8 cellular contexts compared by ENCODE assay signal in the genomic region with DNA sequence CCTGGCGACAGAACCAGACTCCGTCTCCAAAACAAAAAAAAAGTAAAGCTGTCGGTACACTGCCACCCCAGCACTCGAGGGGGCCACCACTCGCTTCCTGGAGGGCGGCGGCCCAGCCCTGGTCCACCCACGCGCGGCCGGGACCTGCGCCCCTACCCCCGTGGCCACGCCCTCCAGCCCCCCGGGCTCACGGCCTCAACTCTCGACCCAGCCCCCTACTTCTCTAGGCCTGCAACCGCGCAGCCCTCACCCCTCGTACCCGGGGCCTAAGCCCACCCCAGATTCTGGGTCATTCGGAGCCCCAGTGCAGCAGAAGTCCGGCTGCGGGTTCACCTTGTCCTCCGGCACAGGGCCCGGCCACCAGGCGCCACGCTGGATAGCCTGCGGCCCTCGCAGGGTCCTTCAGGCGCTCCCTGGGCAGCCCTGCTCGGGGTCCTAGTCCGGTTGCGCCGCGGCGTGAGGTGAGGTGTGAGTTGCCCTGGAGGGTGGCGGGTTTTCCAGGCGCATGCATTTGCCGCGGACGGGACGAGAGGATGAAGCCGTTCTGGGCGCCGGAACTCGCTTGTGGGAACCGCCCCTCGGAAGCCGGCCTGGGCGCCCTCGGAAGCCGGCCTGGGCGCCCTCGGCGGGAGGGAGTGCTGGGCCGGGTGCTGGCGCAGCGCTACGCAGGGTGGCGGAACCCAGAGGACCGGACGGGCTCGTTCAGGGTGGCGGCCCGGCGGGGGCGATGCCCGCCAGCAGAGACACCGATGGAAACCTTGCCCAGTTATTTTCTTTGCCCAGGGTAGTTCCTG. TPM values are rescaled to one million over a fixed set of nuclear protein-coding genes. Genes with fewer than 3 reads are reported as not detected.
A peak's percentile ranks its signal among the peaks of the same experiment; 100 is the strongest.
DNase-seq lines count a peak whose midpoint lies in the region; ATAC-seq and TF ChIP-seq lines count a peak whose summit lies in the region.

A gene (minus strand): TSS at position 348 of the 794 bp plus-strand sequence.

- H3K9me3 Mint-ChIP-seq in T-cell, result peaks cover 0 to 2% (median 0%) of the 10 kb centered on the region in 3 donors

- no peaks in the 10 kb centered on the region for H3K27me3 Mint-ChIP-seq in T-cell

- H3K4me3 ChIP-seq in transverse colon, result peak within 1 kb of the TSS; percentile 84 to 96 (median 92)

- ATAC-seq in HG02798 (IDR thresholded peaks at IDR 0.05; ENCODE audit: poor library complexity, unreplicated experiment) (peak; percentile 79), T-cell (replicated peaks in 1 of 4) (peak; percentile 86 to 93 (median 90))

- intact Hi-C loops in cardiac septum (cut with DNase I) (loop anchor here (5.0 kb wide), 1 partner anchor 114 kb away; a partner anchor contains a TSS), transverse colon (cut with DNase I; ENCODE audit: low total_unique reads) (no loop called here)

- no peak for TF ChIP-seq EP300 in transverse colon (IDR thresholded peaks at IDR 0.05; ENCODE audit: low read depth)

- DNase-seq in GM10266 (ENCODE audit: extremely low spot score), result peak; percentile 93
- DNase-seq in NCI-H146 (lab: John Stamatoyannopoulos, UW), result peak; percentile 89
- DNase-seq in T-cell, result peak; percentile 61 to 92 (median 81)
- peak; percentile 98 for DNase-seq in cardiac septum (ENCODE audit: low spot score)
- DNase-seq in pons (ENCODE audit: low spot score), result peak; percentile 68
- DNase-seq in transverse colon, result peak; percentile 95

- peaks cover 10 to 21% (median 17%) of the 10 kb centered on the region in 4 donors for H3K4me1 ChIP-seq in transverse colon

- CTCF ChIA-PET in T-cell (lab: Charles Lee), result interaction anchor here in 1 of 2 donors (0.7 to 2.3 kb wide), 4 partner anchors 32 to 257 kb away, joined by 3 to 11 read pairs (median 4); no protein-coding TSS in a partner anchor

- H3K4me3 Mint-ChIP-seq in T-cell, result peak within 1 kb of the TSS; percentile 93 to 96 (median 94)

- peaks cover 30 to 44% (median 42%) of the 10 kb centered on the region in 3 donors for H3K4me1 Mint-ChIP-seq in T-cell

- in situ Hi-C loops in transverse colon (cut with MboI; ENCODE audit: low pct_ligation_motif_present in 1 of 4, low pct_unique_long_range_greater_than_20kb in 1 of 4, low sequenced_read_pairs in 3 of 4), result no loop called here

- H3K27ac ChIP-seq in adipose tissue (ENCODE audit: low read depth, low read length) (no peak within 1 kb of the TSS), transverse colon (peak within 1 kb of the TSS; percentile 97 to 99 (median 99))

- TF ChIP-seq CTCF in GM10266 (IDR thresholded peaks at IDR 0.05; ENCODE audit: control insufficient read depth, insufficient read depth, low read depth, missing control alignments), result no peak
- TF ChIP-seq CTCF in transverse colon (IDR thresholded peaks at IDR 0.05), result peak in 2 of 5 experiments; percentile 17 to 23

- H3K27ac Mint-ChIP-seq in T-cell, result peak within 1 kb of the TSS; percentile 97 to 99

- peaks cover 0 to 12% (median 3%) of the 10 kb centered on the region in 4 donors for H3K36me3 ChIP-seq in transverse colon

- WGBS in adipose tissue, 3 donors, result 1% methylated on average over 61 to 70 of the region's 70 CpGs
- 1% methylated on average over 63 of the region's 70 CpGs; no CpG with 5 or more reads in 1 of the 2 donors for WGBS in transverse colon (ENCODE audit: low coverage in 1 of 2), 2 donors

- no peaks in the 10 kb centered on the region for H3K9me3 ChIP-seq in transverse colon

- H3K27me3 ChIP-seq in transverse colon, result no peaks in the 10 kb centered on the region

- POLR2A ChIA-PET in T-cell (lab: Charles Lee), result interaction anchor here in 1 of 2 donors (0.6 to 1.1 kb wide), 2 partner anchors 138 to 145 kb away, joined by 3 to 4 read pairs; a partner anchor contains a TSS

- peak; percentile 75 for TF ChIP-seq POLR2A in transverse colon (IDR thresholded peaks at IDR 0.05)

- peaks cover 16% of the 10 kb centered on the region for H3K36me3 Mint-ChIP-seq in T-cell

RNA-seq across cellular contexts. Expression of the gene that starts here (rescaled TPM):
- total RNA-seq in T-cell (10 to 100 TPM; 15.2 to 38.0 (median 31.8) TPM), cardiac septum (21.0 TPM), transverse colon (10 to 100 TPM; 22.9 to 39.3 (median 28.1) TPM)
- polyA plus RNA-seq in adipose tissue, result 10 to 100 TPM; 12.1 to 18.2 (median 15.1) TPM
